ENCODE assay signal across 21 cellular contexts in the genomic region with DNA sequence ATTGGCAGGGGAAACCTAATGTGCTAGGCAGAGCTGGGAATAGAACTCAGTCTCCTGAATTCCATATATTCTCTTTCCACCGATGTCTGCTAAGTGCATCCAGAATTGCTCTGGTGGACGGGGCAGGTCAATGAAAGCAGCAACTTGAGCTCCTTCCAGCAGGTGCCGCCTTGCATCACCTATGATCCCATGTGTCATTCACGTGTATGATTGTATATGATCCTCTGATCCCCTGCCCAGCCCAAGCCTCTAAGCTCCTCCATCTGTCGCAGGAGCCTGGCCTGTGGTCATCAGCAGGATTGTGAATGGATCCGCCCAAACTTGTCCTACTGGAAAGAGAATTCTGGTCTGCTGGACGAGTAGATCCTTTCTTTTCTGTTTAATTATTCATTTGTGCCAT. TPM values are rescaled to one million over a fixed set of nuclear protein-coding genes. Genes with fewer than 3 reads are reported as not detected.
DNase-seq lines count a peak whose midpoint lies in the region; ATAC-seq, FAIRE-seq and TF ChIP-seq lines count a peak whose summit lies in the region.
"Had no signal": no experiment of that assay in that cellular context is flagged by ENCODE, and none has a peak within 500 bp of the region (broad histone marks: within the 10 kb centered on the region; RNA-seq: fewer than 3 reads in every experiment).

No MANE protein-coding gene starts in this region.

- H3K4me3 ChIP-seq in GM12865 (ENCODE audit: low read depth, low read length) (no peak overlapping the region), K562 (no peak overlapping the region), ascending aorta (no peak overlapping the region)

- DNase-seq in D341Med (ENCODE audit: low spot score) (peak; percentile 65), GM12865 (ENCODE audit: low read depth) (peak; percentile 25), NCI-H510A (lab: John Stamatoyannopoulos, UW) (peak; percentile 35), K562 (ENCODE audit: extremely low read depth in 1 of 4, low spot score in 3 of 4) (peak in 3 of 4 experiments; percentile 47 to 49 (median 49)), ascending aorta (ENCODE audit: low spot score in 2 of 2) (no peak), SW 1271 (lab: John Stamatoyannopoulos, UW) (no peak)
- DNase-seq: activated CD4-positive, alpha-beta T cell treated with anti-CD3 and anti-CD28 coated beads, Interleukin-2, amount 50 U/mL, for 1 hour; activated naive CD8-positive, alpha-beta T cell treated with anti-CD3 and anti-CD28 coated beads for 36 hours; activated T-cell treated with anti-CD3 and anti-CD28 coated beads, Interleukin-2, amount 50 U/mL, for 48 hours; effector CD8-positive, alpha-beta T cell; hypothalamus; NCI-H1105; NCI-H446 treated with DMSO at 0.1 percent for 48 hours; stimulated activated CD4-positive, alpha-beta T cell treated with anti-CD3 and anti-CD28 coated beads, Interleukin-4, amount 100 ng/mL, for 24 hours had no signal

- TF ChIP-seq RAD21 in K562 (CRISPR knock-in tag; conservative IDR thresholded peaks at IDR 0.05 in 1 of 2, IDR thresholded peaks at IDR 0.05 in 1 of 2), result peak in 1 of 2 experiments; percentile 59; a peak in 2 of 4 replicates

- no peak overlapping the region for H2AFZ ChIP-seq in K562 (ENCODE audit: low read depth, low read length)

- ATAC-seq in K562 (peak; percentile 96), GM19395 (IDR thresholded peaks at IDR 0.05; ENCODE audit: unreplicated experiment) (no peak), GM21717 (IDR thresholded peaks at IDR 0.05; ENCODE audit: unreplicated experiment) (no peak)
- ATAC-seq: Right ventricle myocardium inferior had no signal

- POLR2A ChIA-PET in K562 (lab: Yijun Ruan, JAX), result interaction anchor here (0.9 to 2.0 kb wide), 5 partner anchors 9 to 63 kb away, joined by 3 to 10 read pairs (median 4); no protein-coding TSS in a partner anchor

- CTCF ChIA-PET in K562 (lab: Yijun Ruan, JAX; ENCODE audit: low intra/inter-chr PET ratio), result no interaction called here

- WGBS in K562 (ENCODE audit: insufficient coverage, low coverage, missing lambda C conversion rate), result 4% methylated on average over 7 of the region's 7 CpGs

- no peak for TF ChIP-seq EP300 in K562 (IDR thresholded peaks at IDR 0.05; ENCODE audit: low read length)

- H3K27me3 ChIP-seq in K562 (ENCODE audit: control insufficient read depth in 2 of 2, insufficient read depth in 2 of 2, low read length in 2 of 2) (peaks cover 26 to 27% of the 10 kb centered on the region in 2 experiments), ascending aorta (no peaks in the 10 kb centered on the region)

- H3K27ac ChIP-seq in K562 (ENCODE audit: extremely low read depth, low read depth, low read length), result no peak overlapping the region
- H3K27ac ChIP-seq in ascending aorta, result no peak overlapping the region

- no peak for FAIRE-seq in K562 (lab: Jason Lieb, UNC)

- TF ChIP-seq POLR2A in K562 (conservative IDR thresholded peaks at IDR 0.05), result no peak

- H3K36me3 ChIP-seq in K562 (ENCODE audit: control insufficient read depth, insufficient read depth, low read length), result no peaks in the 10 kb centered on the region
- no peaks in the 10 kb centered on the region for H3K36me3 ChIP-seq in ascending aorta

- H3K9me3 ChIP-seq in K562 (replicated peaks; ENCODE audit: control insufficient read depth, insufficient read depth, low read depth, low read length) (peaks cover 3% of the 10 kb centered on the region), ascending aorta (no peaks in the 10 kb centered on the region)

- H3K4me2 ChIP-seq in K562 (ENCODE audit: insufficient read depth, low read length), result no peak overlapping the region

- intact Hi-C loops in K562 (cut with micrococcal nuclease), result loop anchor here (5.0 kb wide), 1 partner anchor 62 kb away; no protein-coding TSS in a partner anchor
- intact Hi-C loops in ascending aorta (cut with DNase I), result no loop called here

- H3K4me1 ChIP-seq in K562 (replicated peaks in 1 of 2; ENCODE audit: control insufficient read depth in 2 of 2, insufficient read depth in 2 of 2, low read length in 2 of 2) (no peaks in the 10 kb centered on the region; a peak in 1 of 5 replicates), ascending aorta (no peaks in the 10 kb centered on the region)

- H3K9me1 ChIP-seq in K562 (ENCODE audit: control insufficient read depth, insufficient read depth, low read length), result no peaks in the 10 kb centered on the region

- H3K79me2 ChIP-seq in K562 (ENCODE audit: control insufficient read depth, insufficient read depth, low read length), result no peaks in the 10 kb centered on the region

- H4K20me1 ChIP-seq in K562 (replicated peaks; ENCODE audit: control insufficient read depth, insufficient read depth, low read length), result no peaks in the 10 kb centered on the region

- TF ChIP-seq CTCF in GM12865 (IDR thresholded peaks at IDR 0.05; ENCODE audit: insufficient read depth, low read depth, low read length, missing control alignments), result no peak
- peak; percentile 43 to 55 (median 52) for TF ChIP-seq CTCF in K562 (IDR thresholded peaks at IDR 0.05 in 2 of 3, conservative IDR thresholded peaks at IDR 0.05 in 1 of 3; ENCODE audit: insufficient read depth in 2 of 3, low read depth in 1 of 3, low read length in 3 of 3)
- no peak for TF ChIP-seq CTCF in ascending aorta (IDR thresholded peaks at IDR 0.05)

- in situ Hi-C loops in K562 (cut with MboI), result no loop called here

- BruUV-seq in K562 (replicated peaks; lab: Mats Ljungman, UMichigan), result no TSS peak

- H3K9ac ChIP-seq in K562 (ENCODE audit: insufficient read depth in 1 of 2, low read depth in 2 of 2, low read length in 2 of 2), result no peak overlapping the region

TF ChIP-seq in K562, 482 proteins besides CTCF, POLR2A, EP300 and RAD21 (continues in another document):
- TF ChIP-seq MYC (IDR thresholded peaks at IDR 0.05; ENCODE audit: low read depth, low read length) (0 out of 2 replicates have a peak, but pooled peaks have one; percentile 22), MYC (CRISPR knock-in tag; IDR thresholded peaks at IDR 0.05; ENCODE audit: borderline replicate concordance, low read depth) (no peak), CEBPG (CRISPR knock-in tag; IDR thresholded peaks at IDR 0.05) (peak; percentile 42; the same call in 1 of the 2 replicates), CEBPG (tag; conservative IDR thresholded peaks at IDR 0.05 in 1 of 2, IDR thresholded peaks at IDR 0.05 in 1 of 2) (no peak), SMC3 (conservative IDR thresholded peaks at IDR 0.05; ENCODE audit: insufficient read depth, low read depth, low read length) (peak; percentile 43; the same call in 1 of the 2 replicates), CREM (IDR thresholded peaks at IDR 0.05; ENCODE audit: low read depth) (0 out of 2 replicates have a peak, but pooled peaks have one; percentile 9), E4F1 (CRISPR knock-in tag; IDR thresholded peaks at IDR 0.05; ENCODE audit: borderline replicate concordance) (no peak), ZNF24 (IDR thresholded peaks at IDR 0.05) (no peak), HSF4 (CRISPR knock-in tag; IDR thresholded peaks at IDR 0.05; ENCODE audit: borderline replicate concordance) (no peak), ZNF79 (CRISPR knock-in tag; IDR thresholded peaks at IDR 0.05; ENCODE audit: low read depth) (no peak)
- TF ChIP-seq, protein P1, sequence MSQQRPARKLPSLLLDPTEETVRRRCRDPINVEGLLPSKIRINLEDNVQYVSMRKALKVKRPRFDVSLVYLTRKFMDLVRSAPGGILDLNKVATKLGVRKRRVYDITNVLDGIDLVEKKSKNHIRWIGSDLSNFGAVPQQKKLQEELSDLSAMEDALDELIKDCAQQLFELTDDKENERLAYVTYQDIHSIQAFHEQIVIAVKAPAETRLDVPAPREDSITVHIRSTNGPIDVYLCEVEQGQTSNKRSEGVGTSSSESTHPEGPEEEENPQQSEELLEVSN (IDR thresholded peaks at IDR 0.05; ENCODE audit: borderline replicate concordance in 1 of 2, extremely low read depth in 1 of 2, insufficient read depth in 1 of 2, insufficient read length in 1 of 2, low read depth in 1 of 2, low read length in 1 of 2, poor library complexity in 1 of 2, severe bottlenecking in 1 of 2), result peak in 1 of 2 experiments; percentile 33

RNA-seq across cellular contexts. Expression of gene ACTA1, which starts 13.1 kb away (rescaled TPM):
- total RNA-seq in K562 (2011; cell fraction: chromatin; rRNA removed; ENCODE audit: low replicate concordance), result not detected in 2 replicates
- total RNA-seq in K562 (2011; cell fraction: nucleolus; rRNA removed), result not detected in 2 replicates
- total RNA-seq in K562 (2011; cell fraction: nucleoplasm; rRNA removed), result not detected in 2 replicates
- 0.36 TPM in 1 of 2 replicates, not detected in the other for total RNA-seq in K562 (2014; rRNA removed)
- total RNA-seq in K562 (2014; rRNA removed; fragmentation: Illumina TruSeq; extraction: Trizol), result not detected in 2 replicates
- 0.15 TPM in 1 of 2 replicates, not detected in the other for total RNA-seq in K562 (2015; rRNA removed; fragmentation: Illumina TruSeq; extraction: Trizol)
- not detected in 2 replicates for total RNA-seq in K562 (2021)
- 0.07 TPM in 1 of 2 replicates, not detected in the other for polyA plus RNA-seq in K562 (2011; rRNA removed)
- polyA plus RNA-seq in K562 (2011; cell fraction: cytosol; rRNA removed), result 0.16 TPM in 1 of 2 replicates, not detected in the other
- polyA plus RNA-seq in K562 (2011; cell fraction: nucleus; rRNA removed), result 0.11 and 0.18 TPM in 2 replicates
- polyA plus RNA-seq in K562 (2012), result 0.08 and 0.14 TPM in 2 replicates
- 0.07 TPM in 1 of 2 replicates, not detected in the other for polyA plus RNA-seq in K562 (2014; fragmentation: Illumina TruSeq; extraction: Trizol)
- not detected for polyA plus RNA-seq in K562 (2014; fragmentation: Nextera tagmentation; extraction: Ambion mirVana)
- not detected in 2 replicates for polyA plus RNA-seq in K562 (2014; rRNA removed)
- polyA minus RNA-seq in K562 (2011; rRNA and poly(A)+ RNA removed), result not detected in 2 replicates
- polyA minus RNA-seq in K562 (2011; cell fraction: cytosol; rRNA and poly(A)+ RNA removed), result not detected in 2 replicates
- polyA minus RNA-seq in K562 (2011; cell fraction: nucleus; rRNA and poly(A)+ RNA removed), result not detected in 2 replicates
- not detected for total RNA-seq in ascending aorta
- total RNA-seq: activated naive CD8-positive, alpha-beta T cell treated with anti-CD3 and anti-CD28 coated beads for 36 hours; B cell; Daoy; mononuclear cell had no signal
- polyA plus RNA-seq: IgD-negative memory B cell had no signal

Comparison
In these comparisons a context has a peak if more than half of its experiments do, and no peak if none do; other contexts are left out.
1. DNase-seq: peak in D341Med (single experiment), GM12865 (single experiment), NCI-H510A (single experiment) and K562 (3 of 4); none in ascending aorta (0 of 2) and SW 1271 (0 of 2).
2. CTCF ChIP-seq: peak in K562 (3 of 3); none in GM12865 (single experiment) and ascending aorta (0 of 3).